2 cellular contexts compared by ENCODE assay signal in the genomic region with DNA sequence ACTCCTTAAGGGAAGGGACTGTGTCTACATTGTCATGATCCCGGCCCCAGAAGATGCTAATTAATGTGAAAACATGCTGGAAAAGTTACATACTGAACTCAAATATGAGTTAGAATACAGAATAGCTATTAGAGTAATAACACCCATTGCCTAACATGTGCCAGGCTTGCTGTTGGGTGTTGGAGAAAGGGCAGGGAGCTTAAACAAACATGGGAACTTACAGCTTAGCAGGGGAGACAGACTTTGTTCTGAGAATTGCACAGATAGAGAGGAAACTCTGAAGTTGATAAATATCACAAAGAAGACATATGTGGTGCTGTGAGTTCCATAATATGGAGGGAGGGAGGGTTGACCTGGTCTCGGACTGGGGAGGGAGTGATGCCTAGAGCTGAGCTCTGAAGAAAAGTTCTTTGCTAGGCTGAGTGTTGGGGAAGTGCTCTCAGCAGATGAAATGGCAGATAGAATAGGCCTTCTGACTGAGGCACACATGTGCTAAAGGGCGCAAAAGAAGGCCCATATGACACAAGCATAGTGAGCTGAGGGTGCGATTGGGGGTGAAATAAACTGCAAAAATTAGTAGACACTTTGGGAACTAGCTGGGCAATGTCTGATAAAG.
TF ChIP-seq lines count a peak whose summit lies in the region.

No MANE protein-coding gene starts in this region.

TF ChIP-seq in A549, 52 proteins besides CTCF, POLR2A, EP300 and RAD21 (continued from another document):
- TF ChIP-seq ATOH8 (CRISPR knock-in tag; IDR thresholded peaks at IDR 0.05; ENCODE audit: low read depth) (no peak), GATA3 (IDR thresholded peaks at IDR 0.05; ENCODE audit: borderline replicate concordance) (no peak), SREBF2 (IDR thresholded peaks at IDR 0.05) (no peak), ELK1 (IDR thresholded peaks at IDR 0.05; ENCODE audit: low read depth, low read length) (no peak), POLR2AphosphoS2 (conservative IDR thresholded peaks at IDR 0.05; ENCODE audit: low read length) (no peak), CEBPB (IDR thresholded peaks at IDR 0.05) (no peak), RARB (CRISPR knock-in tag; IDR thresholded peaks at IDR 0.05) (no peak), ESRRA (IDR thresholded peaks at IDR 0.05; ENCODE audit: borderline replicate concordance, low read length) (no peak), MAZ (IDR thresholded peaks at IDR 0.05; ENCODE audit: borderline replicate concordance, low read depth, low read length) (no peak), JUNB (IDR thresholded peaks at IDR 0.05) (no peak), FOSB (CRISPR knock-in tag; IDR thresholded peaks at IDR 0.05) (no peak), MAFK (IDR thresholded peaks at IDR 0.05; ENCODE audit: partially characterized antibody) (no peak), NPAS2 (CRISPR knock-in tag; IDR thresholded peaks at IDR 0.05; ENCODE audit: borderline replicate concordance) (no peak), CHD2 (IDR thresholded peaks at IDR 0.05; ENCODE audit: low read length, partially characterized antibody) (no peak)
TF ChIP-seq in A549: peak in this region for 0.

TF ChIP-seq in HEK293T, 16 proteins besides CTCF, POLR2A, EP300 and RAD21:
- no peak for TF ChIP-seq PKNOX1 (IDR thresholded peaks at IDR 0.05)
- no peak for TF ChIP-seq CTBP1 (IDR thresholded peaks at IDR 0.05; ENCODE audit: borderline replicate concordance)
- TF ChIP-seq BHLHE40 (IDR thresholded peaks at IDR 0.05; ENCODE audit: borderline replicate concordance), result no peak
- TF ChIP-seq FOXK2 (IDR thresholded peaks at IDR 0.05), result no peak
- TF ChIP-seq NFRKB (IDR thresholded peaks at IDR 0.05), result no peak
- no peak for TF ChIP-seq SUZ12 (IDR thresholded peaks at IDR 0.05)
- TF ChIP-seq FOXM1 (IDR thresholded peaks at IDR 0.05; ENCODE audit: borderline replicate concordance), result no peak
- TF ChIP-seq SP1 (IDR thresholded peaks at IDR 0.05), result no peak
- no peak for TF ChIP-seq HDGF (IDR thresholded peaks at IDR 0.05; ENCODE audit: borderline replicate concordance)
